ENCODE assay signal across 17 cellular contexts in genomic region chr15:22844421-22845288, GRCh38. TPM values are rescaled to one million over a fixed set of nuclear protein-coding genes. Genes with fewer than 3 reads are reported as not detected.
DNase-seq lines count a peak whose midpoint lies in the region; ATAC-seq and TF ChIP-seq lines count a peak whose summit lies in the region.
"Had no signal": no experiment of that assay in that cellular context is flagged by ENCODE, and none has a peak within 500 bp of the region (broad histone marks: within the 10 kb centered on the region; RNA-seq: fewer than 3 reads in every experiment).

No MANE protein-coding gene starts in this region.

- H3K4ac ChIP-seq in mesenchymal stem cell (ENCODE audit: low read depth in 1 of 2, low read length in 2 of 2): no peak overlapping the region

- DNase-seq in cardiac muscle cell (ENCODE audit: low read depth in 1 of 2, low spot score in 1 of 2): no peak
- no peak for DNase-seq in Right ventricle myocardium superior
- no peak for DNase-seq in activated CD4-positive, alpha-beta memory T cell treated with anti-CD3 and anti-CD28 coated beads for 36 hours
- DNase-seq in mesenchymal stem cell: no peak
- no peak for DNase-seq in thyroid gland
- DNase-seq in A172 (ENCODE audit: low spot score): no peak
- no peak for DNase-seq in 8988T
- DNase-seq: activated CD4-positive, alpha-beta T cell treated with anti-CD3 and anti-CD28 coated beads, Interleukin-2, amount 10 ng/mL, durations not matched to agents 7 days and 5 days; aorta; erythroblast; midbrain; NCI-H187; SHP77 treated with DMSO at 0.1 percent for 48 hours; stimulated activated naive CD4-positive, alpha-beta T cell treated with Interleukin-2 at 50 U/mL for 16 hours; uterus had no signal

- ATAC-seq in Right ventricle myocardium superior (ENCODE audit: poor library complexity): no peak
- no peak for ATAC-seq in GM19324 (IDR thresholded peaks at IDR 0.05; ENCODE audit: low FRiP score, unreplicated experiment)

- H3K18ac ChIP-seq in mesenchymal stem cell (ENCODE audit: low read depth in 1 of 2, low read length in 2 of 2): no peak overlapping the region

- no peak overlapping the region for H3K23ac ChIP-seq in mesenchymal stem cell (ENCODE audit: low read length in 2 of 2)

- CTCF ChIA-PET in activated CD4-positive, alpha-beta memory T cell treated with anti-CD3 and anti-CD28 coated beads for 36 hours (lab: Charles Lee): no interaction called here

- H2AK5ac ChIP-seq in mesenchymal stem cell (ENCODE audit: low read length, severe bottlenecking): peak overlapping the region; percentile 54

- no peak overlapping the region for H2AFZ ChIP-seq in mesenchymal stem cell (ENCODE audit: low read depth, low read length)
- H2AFZ ChIP-seq: parathyroid adenoma had no signal

- no peak overlapping the region for H2BK15ac ChIP-seq in mesenchymal stem cell (ENCODE audit: low read depth, poor library complexity, severe bottlenecking)

- no peak overlapping the region for H3K4me3 Mint-ChIP-seq in activated CD4-positive, alpha-beta memory T cell treated with anti-CD3 and anti-CD28 coated beads for 36 hours
- H3K4me3 Mint-ChIP-seq: activated CD4-positive, alpha-beta T cell treated with anti-CD3 and anti-CD28 coated beads, Interleukin-2, amount 10 ng/mL, durations not matched to agents 7 days and 5 days had no signal

- H3K4me2 ChIP-seq in mesenchymal stem cell (ENCODE audit: low read length, poor library complexity, severe bottlenecking): no peak overlapping the region

- H4K8ac ChIP-seq in mesenchymal stem cell (ENCODE audit: low read length): no peak overlapping the region

- no peak for TF ChIP-seq POLR2A in thyroid gland (IDR thresholded peaks at IDR 0.05)

- H3K36me3 ChIP-seq in cardiac muscle cell (no peaks in the 10 kb centered on the region), mesenchymal stem cell (ENCODE audit: control insufficient read depth in 1 of 2, insufficient read depth in 2 of 2, low read depth in 1 of 2, low read length in 2 of 2) (peaks cover 18 to 50% of the 10 kb centered on the region in 2 experiments), thyroid gland (no peaks in the 10 kb centered on the region)
- H3K36me3 ChIP-seq: uterus had no signal

- H3K9me3 ChIP-seq in cardiac muscle cell (ENCODE audit: low read depth) (no peaks in the 10 kb centered on the region), mesenchymal stem cell (ENCODE audit: control insufficient read depth, low read length) (no peaks in the 10 kb centered on the region), thyroid gland (no peaks in the 10 kb centered on the region)
- H3K9me3 ChIP-seq: uterus had no signal

- H3K4me1 Mint-ChIP-seq in activated CD4-positive, alpha-beta memory T cell treated with anti-CD3 and anti-CD28 coated beads for 36 hours (ENCODE audit: low read depth): peaks cover 50% of the 10 kb centered on the region

- H3K27me3 Mint-ChIP-seq in activated CD4-positive, alpha-beta memory T cell treated with anti-CD3 and anti-CD28 coated beads for 36 hours: no peaks in the 10 kb centered on the region
- H3K27me3 Mint-ChIP-seq: activated CD4-positive, alpha-beta T cell treated with anti-CD3 and anti-CD28 coated beads, Interleukin-2, amount 10 ng/mL, durations not matched to agents 7 days and 5 days had no signal

- TF ChIP-seq CTCF in cardiac muscle cell (IDR thresholded peaks at IDR 0.05; ENCODE audit: low read depth, low read length): no peak
- TF ChIP-seq CTCF in thyroid gland (IDR thresholded peaks at IDR 0.05): no peak

- H3K27ac ChIP-seq in cardiac muscle cell: peak overlapping the region; percentile 95
- H3K27ac ChIP-seq in mesenchymal stem cell (ENCODE audit: low read length, poor library complexity, severe bottlenecking): peak overlapping the region; percentile 45
- H3K27ac ChIP-seq in thyroid gland: peak overlapping the region in 2 of 3 donors; percentile 7 to 71
- H3K27ac ChIP-seq: parathyroid adenoma, uterus had no signal

- H3K27ac Mint-ChIP-seq in activated CD4-positive, alpha-beta memory T cell treated with anti-CD3 and anti-CD28 coated beads for 36 hours: peak overlapping the region; percentile 53
- H3K27ac Mint-ChIP-seq: activated CD4-positive, alpha-beta T cell treated with anti-CD3 and anti-CD28 coated beads, Interleukin-2, amount 10 ng/mL, durations not matched to agents 7 days and 5 days had no signal

- peaks cover 2% of the 10 kb centered on the region for H3K79me1 ChIP-seq in mesenchymal stem cell (replicated peaks; ENCODE audit: low read length, poor library complexity, severe bottlenecking)

- H3K36me3 Mint-ChIP-seq in activated CD4-positive, alpha-beta memory T cell treated with anti-CD3 and anti-CD28 coated beads for 36 hours: peaks cover 46% of the 10 kb centered on the region

- H3K4me3 ChIP-seq in cardiac muscle cell (no peak overlapping the region), mesenchymal stem cell (ENCODE audit: insufficient read depth in 1 of 2, low read depth in 1 of 2, low read length in 2 of 2) (no peak overlapping the region), thyroid gland (replicated peaks in 1 of 3) (no peak overlapping the region)
- H3K4me3 ChIP-seq: uterus had no signal

- POLR2A ChIA-PET in activated CD4-positive, alpha-beta memory T cell treated with anti-CD3 and anti-CD28 coated beads for 36 hours (lab: Charles Lee): no interaction called here

- H2BK5ac ChIP-seq in mesenchymal stem cell (ENCODE audit: low read depth, low read length, poor library complexity, severe bottlenecking): no peak overlapping the region

- no peak overlapping the region for H2BK120ac ChIP-seq in mesenchymal stem cell (ENCODE audit: low read depth, low read length)

- peak overlapping the region; percentile 19 for H3K9ac ChIP-seq in mesenchymal stem cell (ENCODE audit: low read length)
- H3K9ac ChIP-seq: parathyroid adenoma had no signal

- no peaks in the 10 kb centered on the region for H3K9me3 Mint-ChIP-seq in activated CD4-positive, alpha-beta memory T cell treated with anti-CD3 and anti-CD28 coated beads for 36 hours
- H3K9me3 Mint-ChIP-seq: activated CD4-positive, alpha-beta T cell treated with anti-CD3 and anti-CD28 coated beads, Interleukin-2, amount 10 ng/mL, durations not matched to agents 7 days and 5 days had no signal

- WGBS in mesenchymal stem cell: 90% methylated on average over 18 of the region's 19 CpGs
- 83 to 84% methylated on average over 19 of the region's 19 CpGs for WGBS in thyroid gland, 2 donors

- H4K91ac ChIP-seq in mesenchymal stem cell (ENCODE audit: low read length): no peak overlapping the region

- peaks cover 24% of the 10 kb centered on the region for H3K4me1 ChIP-seq in cardiac muscle cell (ENCODE audit: low read depth)
- H3K4me1 ChIP-seq in mesenchymal stem cell (ENCODE audit: control insufficient read depth, insufficient read depth, low read depth, low read length): peaks cover 11% of the 10 kb centered on the region
- H3K4me1 ChIP-seq in thyroid gland: peaks cover 22 to 27% of the 10 kb centered on the region in 2 donors
- H3K4me1 ChIP-seq: parathyroid adenoma had no signal

- H2BK12ac ChIP-seq in mesenchymal stem cell (ENCODE audit: low read length in 2 of 2): no peak overlapping the region

- no peaks in the 10 kb centered on the region for H3K27me3 ChIP-seq in cardiac muscle cell
- no peaks in the 10 kb centered on the region for H3K27me3 ChIP-seq in mesenchymal stem cell (ENCODE audit: control insufficient read depth in 1 of 2, insufficient read depth in 1 of 2, low read length in 2 of 2)
- H3K27me3 ChIP-seq in thyroid gland: no peaks in the 10 kb centered on the region
- H3K27me3 ChIP-seq: uterus had no signal

- no peak overlapping the region for H3K14ac ChIP-seq in mesenchymal stem cell (ENCODE audit: low read length in 2 of 2)

- intact Hi-C loops in Right ventricle myocardium superior (cut with DNase I) (no loop called here), thyroid gland (cut with DNase I) (no loop called here)
- intact Hi-C loops in activated CD4-positive, alpha-beta memory T cell treated with anti-CD3 and anti-CD28 coated beads for 36 hours (cut with micrococcal nuclease): no loop called here

RNA-seq across cellular contexts. Expression of gene NIPA2, which starts 6.2 kb away (rescaled TPM):
- total RNA-seq in cardiac muscle cell (49.8 and 80.7 TPM in 2 replicates), Right ventricle myocardium superior (19.2 TPM), thyroid gland (10 to 100 TPM; 50.3 to 67.2 (median 56.4) TPM)
- polyA plus RNA-seq in cardiac muscle cell: 58.0 and 64.2 TPM in 2 replicates
- total RNA-seq in activated CD4-positive, alpha-beta memory T cell treated with anti-CD3 and anti-CD28 coated beads for 36 hours: 10 to 100 TPM; 70.5 TPM
- polyA plus RNA-seq in mesenchymal stem cell (2013, experiment 1 of 2): 53.0 TPM
- polyA plus RNA-seq in mesenchymal stem cell (2013, experiment 2 of 2): 54.4 TPM
- total RNA-seq in A172 (2014; rRNA removed; shearing (Covaris generic)): 96.1 and 118 TPM in 2 replicates

RNA-seq across cellular contexts. Expression of gene NIPA1, which starts 58.2 kb away (rescaled TPM):
- total RNA-seq in cardiac muscle cell (10.1 and 13.6 TPM in 2 replicates), Right ventricle myocardium superior (5.0 TPM), thyroid gland (10 to 100 TPM; 18.5 to 35.4 (median 19.4) TPM)
- 6.5 and 11.6 TPM in 2 replicates for polyA plus RNA-seq in cardiac muscle cell
- 10 to 100 TPM; 17.8 to 22.7 TPM for total RNA-seq in activated CD4-positive, alpha-beta memory T cell treated with anti-CD3 and anti-CD28 coated beads for 36 hours
- 5.6 TPM for polyA plus RNA-seq in mesenchymal stem cell (2013, experiment 1 of 2)
- polyA plus RNA-seq in mesenchymal stem cell (2013, experiment 2 of 2): 6.2 TPM
- total RNA-seq in A172 (2014; rRNA removed; shearing (Covaris generic)): 23.8 and 26.8 TPM in 2 replicates

Comparison
In these comparisons a context has a peak if more than half of its experiments do, and no peak if none do; other contexts are left out.
1. H3K27ac ChIP-seq: peak in every context shown above with its lines; median percentile 95 in cardiac muscle cell; 45 in mesenchymal stem cell; 39 in thyroid gland.